1 cellular context compared by ENCODE assay signal in genomic region chr20:31721408-31722332, GRCh38.
TF ChIP-seq lines count a peak whose summit lies in the region.

No MANE protein-coding gene starts in this region.

TF ChIP-seq in GM23338, 12 proteins besides CTCF, POLR2A, EP300 and RAD21 (continued from another document):
- TF ChIP-seq REST (IDR thresholded peaks at IDR 0.05; ENCODE audit: unreplicated experiment), result no peak
- no peak for TF ChIP-seq CREB1 (CRISPR knock-in tag; IDR thresholded peaks at IDR 0.05; ENCODE audit: low read depth)
- TF ChIP-seq STAT1 (IDR thresholded peaks at IDR 0.05; ENCODE audit: unreplicated experiment), result no peak
- TF ChIP-seq EZH2 (IDR thresholded peaks at IDR 0.05; ENCODE audit: low read depth, unreplicated experiment), result no peak
- no peak for TF ChIP-seq NANOG (IDR thresholded peaks at IDR 0.05; ENCODE audit: borderline replicate concordance)
- TF ChIP-seq POLR2AphosphoS5 (IDR thresholded peaks at IDR 0.05; ENCODE audit: low read depth), result no peak
TF ChIP-seq in GM23338: peak in this region for 0.
